Comparison of ENCODE assay signal across 8 cellular contexts in the genomic region with DNA sequence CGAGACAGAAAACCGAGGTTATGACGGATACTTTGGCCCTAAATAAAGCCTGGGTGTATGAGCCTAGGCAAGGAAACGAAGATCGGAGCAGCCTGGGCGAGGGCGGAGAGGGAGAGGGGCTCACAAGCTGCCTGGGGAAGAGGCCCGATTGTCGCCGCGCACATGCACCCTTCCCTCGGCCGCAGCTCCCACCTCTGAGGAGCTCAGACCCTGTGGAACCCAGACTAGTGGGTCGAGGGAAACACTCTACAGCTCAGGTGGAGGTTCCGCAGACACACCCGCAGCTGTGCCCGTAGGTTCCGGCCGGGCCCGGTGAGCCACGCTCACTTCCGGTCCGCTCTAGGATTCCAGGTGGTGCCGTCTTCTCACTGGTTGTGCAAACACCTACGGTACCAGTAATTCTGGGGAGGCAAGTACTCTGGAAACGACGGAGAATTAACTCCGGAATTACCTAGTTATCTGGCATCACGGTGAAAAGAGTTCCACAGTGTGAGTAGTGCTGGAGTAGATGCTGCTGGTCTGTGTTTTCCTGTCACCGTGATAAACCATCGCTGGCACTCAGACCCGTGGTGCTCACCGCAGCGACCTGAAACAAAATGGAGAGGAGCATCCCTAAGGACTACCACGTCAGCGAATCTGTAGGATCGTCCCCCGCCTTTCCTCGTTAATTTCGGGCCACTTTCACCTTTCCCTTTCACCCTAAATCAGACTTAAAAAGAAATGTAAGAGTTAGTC.
DNase-seq lines count a peak whose midpoint lies in the region; ATAC-seq and TF ChIP-seq lines count a peak whose summit lies in the region.

No MANE protein-coding gene starts in this region.

- peak overlapping the region; percentile 79 for H3K27ac ChIP-seq in angular gyrus (ENCODE audit: low read depth, low read length)
- peak overlapping the region; percentile 63 for H3K27ac ChIP-seq in iPS-18a (ENCODE audit: low read length)
- H3K27ac ChIP-seq in skin epidermis: no peak overlapping the region

- H3K4me1 Mint-ChIP-seq in Calu3 (ENCODE audit: low read depth, unreplicated experiment) (peaks cover 39% of the 10 kb centered on the region), IgD-negative memory B cell (peaks cover 9 to 21% (median 14%) of the 10 kb centered on the region in 3 donors)

- H3K9ac ChIP-seq in iPS-18a (ENCODE audit: low read length): peak overlapping the region; percentile 64

- H3K36me3 Mint-ChIP-seq in Calu3 (ENCODE audit: insufficient read depth, unreplicated experiment) (peaks cover 36% of the 10 kb centered on the region), IgD-negative memory B cell (no peaks in the 10 kb centered on the region)

- peak; percentile 80 for ATAC-seq in GM21423 (IDR thresholded peaks at IDR 0.05; ENCODE audit: unreplicated experiment)

- H3K9me3 Mint-ChIP-seq in Calu3 (ENCODE audit: low read depth, unreplicated experiment) (no peaks in the 10 kb centered on the region), IgD-negative memory B cell (peaks cover 0 to 11% (median 8%) of the 10 kb centered on the region in 3 donors)

- H3K4me3 Mint-ChIP-seq in Calu3 (ENCODE audit: low read depth, unreplicated experiment) (peak overlapping the region; percentile 91), IgD-negative memory B cell (peak overlapping the region; percentile 81 to 94 (median 92))

- no TSS peak for BruUV-seq in Calu3 (replicated peaks; lab: Mats Ljungman, UMichigan)

- peaks cover 9% of the 10 kb centered on the region for H3K4me1 ChIP-seq in iPS-18a (ENCODE audit: control insufficient read depth, low read depth, low read length)

- H3K27me3 Mint-ChIP-seq in Calu3 (ENCODE audit: unreplicated experiment) (no peaks in the 10 kb centered on the region), IgD-negative memory B cell (peaks cover 57% of the 10 kb centered on the region)

- TF ChIP-seq CTCF in Calu3 (IDR thresholded peaks at IDR 0.05; ENCODE audit: unreplicated experiment): no peak

- peaks cover 16% of the 10 kb centered on the region for H3K27me3 ChIP-seq in iPS-18a (ENCODE audit: control insufficient read depth, insufficient read depth, low read length)

- peak overlapping the region; percentile 89 for H3K27ac Mint-ChIP-seq in Calu3 (ENCODE audit: unreplicated experiment)
- peak overlapping the region; percentile 20 to 69 (median 26) for H3K27ac Mint-ChIP-seq in IgD-negative memory B cell

- CTCF ChIA-PET in Calu3 (lab: Charles Lee): interaction anchor here (0.5 to 2.4 kb wide), 9 partner anchors 20 to 231 kb away, joined by 3 to 7 read pairs (median 3); no protein-coding TSS in a partner anchor

- intact Hi-C loops in Calu3 (cut with micrococcal nuclease; ENCODE audit: unreplicated experiment): loop anchor here (5.0 to 10.0 kb wide), 6 partner anchors 45 to 462 kb away; partner anchors contain the start of genes NKAPL, ZKSCAN4, ZSCAN12 and ZSCAN16

- H3K4me3 ChIP-seq in iPS-18a (ENCODE audit: low read length): peak overlapping the region; percentile 80
- H3K4me3 ChIP-seq in skin epidermis: peak overlapping the region; percentile 26 to 45 (median 38)

- H3K9me3 ChIP-seq in iPS-18a (ENCODE audit: control insufficient read depth, low read depth, low read length): no peaks in the 10 kb centered on the region

- no peaks in the 10 kb centered on the region for H3K36me3 ChIP-seq in iPS-18a (ENCODE audit: control insufficient read depth, low read depth, low read length)

- DNase-seq in Calu3: peak; percentile 84
- peak; percentile 24 for DNase-seq in T follicular helper cell (ENCODE audit: low read depth)
- DNase-seq in NAMALWA (ENCODE audit: low spot score): no peak

Comparison
In these comparisons a context has a peak if more than half of its experiments do, and no peak if none do; other contexts are left out.
1. H3K27ac ChIP-seq: peak in angular gyrus (single experiment) and iPS-18a (single experiment); none in skin epidermis (0 of 21).